ENCODE assay signal across 18 cellular contexts in genomic region chr3:27508421-27508820, GRCh38. TPM values are rescaled to one million over a fixed set of nuclear protein-coding genes. Genes with fewer than 3 reads are reported as not detected.
DNase-seq lines count a peak whose midpoint lies in the region; ATAC-seq and TF ChIP-seq lines count a peak whose summit lies in the region.
"Had no signal": no experiment of that assay in that cellular context is flagged by ENCODE, and none has a peak within 500 bp of the region (broad histone marks: within the 10 kb centered on the region; RNA-seq: fewer than 3 reads in every experiment).

No MANE protein-coding gene starts in this region.

- in situ Hi-C loops in GM13976 (cut with MboI; ENCODE audit: low sequenced_read_pairs, unreplicated experiment) = no loop called here

- H3K27me3 Mint-ChIP-seq in GM23338 (ENCODE audit: insufficient read depth, low read depth, poor library complexity) = peaks cover 2% of the 10 kb centered on the region
- H3K27me3 Mint-ChIP-seq in activated T-helper 1 cell treated with anti-CD3 and anti-CD28 coated beads, Interleukin-12 subunit alpha, Interleukin-12 subunit beta, Interleukin-2, Interleukin-4 antibody, amounts not matched to agents 30 ng/mL and 10 ng/mL and 1 ng/mL, durations not matched to agents 14 hours and 24 hours and 36 hours (ENCODE audit: insufficient read depth) = no peaks in the 10 kb centered on the region
- H3K27me3 Mint-ChIP-seq: B cell; CD4-positive, alpha-beta T cell; IgD-negative memory B cell had no signal

- no peak overlapping the region for H3K27ac ChIP-seq in GM23338 (ENCODE audit: low read depth)
- peak overlapping the region; percentile 46 for H3K27ac ChIP-seq in RWPE2 (ENCODE audit: poor library complexity, severe bottlenecking)

- H3K79me2 ChIP-seq in GM23338 (replicated peaks; ENCODE audit: insufficient read depth) = no peaks in the 10 kb centered on the region

- TF ChIP-seq CTCF in GM23338 (conservative IDR thresholded peaks at IDR 0.05; ENCODE audit: low read depth in 2 of 2) (no peak), RWPE2 (IDR thresholded peaks at IDR 0.05; ENCODE audit: poor library complexity, severe bottlenecking) (no peak), fibroblast of mammary gland (conservative IDR thresholded peaks at IDR 0.05; ENCODE audit: control insufficient read depth, insufficient read depth, low read depth, low read length) (no peak), GM13976 (IDR thresholded peaks at IDR 0.05; ENCODE audit: borderline replicate concordance, control extremely low read depth, extremely low read depth, insufficient read depth, missing control alignments) (no peak)

- H3K27ac Mint-ChIP-seq in GM23338 = no peak overlapping the region
- no peak overlapping the region for H3K27ac Mint-ChIP-seq in activated T-helper 1 cell treated with anti-CD3 and anti-CD28 coated beads, Interleukin-12 subunit alpha, Interleukin-12 subunit beta, Interleukin-2, Interleukin-4 antibody, amounts not matched to agents 30 ng/mL and 10 ng/mL and 1 ng/mL, durations not matched to agents 14 hours and 24 hours and 36 hours
- H3K27ac Mint-ChIP-seq: B cell; CD4-positive, alpha-beta T cell; HFFc6; IgD-negative memory B cell had no signal

- H3K9me3 ChIP-seq in RWPE2 (ENCODE audit: severe bottlenecking) = no peaks in the 10 kb centered on the region

- no peaks in the 10 kb centered on the region for H3F3A ChIP-seq in GM23338 (replicated peaks; ENCODE audit: low read depth)

- ATAC-seq in GM23338 (no peak), RWPE2 (ENCODE audit: low read depth) (no peak), GM21367 (IDR thresholded peaks at IDR 0.05; ENCODE audit: unreplicated experiment) (no peak)

- no peaks in the 10 kb centered on the region for H3K36me3 ChIP-seq in GM23338 (ENCODE audit: insufficient read depth)
- H3K36me3 ChIP-seq in RWPE2 (ENCODE audit: low read depth) = no peaks in the 10 kb centered on the region

- H3K4me1 ChIP-seq in GM23338 (ENCODE audit: insufficient read depth) (no peaks in the 10 kb centered on the region), RWPE2 (ENCODE audit: insufficient read depth, poor library complexity, severe bottlenecking) (peaks cover 16% of the 10 kb centered on the region)

- no peaks in the 10 kb centered on the region for H3K9me3 Mint-ChIP-seq in GM23338
- H3K9me3 Mint-ChIP-seq in activated T-helper 1 cell treated with anti-CD3 and anti-CD28 coated beads, Interleukin-12 subunit alpha, Interleukin-12 subunit beta, Interleukin-2, Interleukin-4 antibody, amounts not matched to agents 30 ng/mL and 10 ng/mL and 1 ng/mL, durations not matched to agents 14 hours and 24 hours and 36 hours = no peaks in the 10 kb centered on the region
- H3K9me3 Mint-ChIP-seq: CD4-positive, alpha-beta T cell; IgD-negative memory B cell had no signal

- H3K36me3 Mint-ChIP-seq in GM23338 (ENCODE audit: low read depth) = no peaks in the 10 kb centered on the region
- no peaks in the 10 kb centered on the region for H3K36me3 Mint-ChIP-seq in activated T-helper 1 cell treated with anti-CD3 and anti-CD28 coated beads, Interleukin-12 subunit alpha, Interleukin-12 subunit beta, Interleukin-2, Interleukin-4 antibody, amounts not matched to agents 30 ng/mL and 10 ng/mL and 1 ng/mL, durations not matched to agents 14 hours and 24 hours and 36 hours (ENCODE audit: low read depth)
- H3K36me3 Mint-ChIP-seq: IgD-negative memory B cell had no signal

- H3K4me1 Mint-ChIP-seq in GM23338 = peaks cover 10% of the 10 kb centered on the region
- H3K4me1 Mint-ChIP-seq in activated T-helper 1 cell treated with anti-CD3 and anti-CD28 coated beads, Interleukin-12 subunit alpha, Interleukin-12 subunit beta, Interleukin-2, Interleukin-4 antibody, amounts not matched to agents 30 ng/mL and 10 ng/mL and 1 ng/mL, durations not matched to agents 14 hours and 24 hours and 36 hours (ENCODE audit: low read depth) = no peaks in the 10 kb centered on the region
- H3K4me1 Mint-ChIP-seq: B cell had no signal

- no peak overlapping the region for H3K4me3 Mint-ChIP-seq in GM23338
- no peak overlapping the region for H3K4me3 Mint-ChIP-seq in activated T-helper 1 cell treated with anti-CD3 and anti-CD28 coated beads, Interleukin-12 subunit alpha, Interleukin-12 subunit beta, Interleukin-2, Interleukin-4 antibody, amounts not matched to agents 30 ng/mL and 10 ng/mL and 1 ng/mL, durations not matched to agents 14 hours and 24 hours and 36 hours
- H3K4me3 Mint-ChIP-seq: B cell; CD4-positive, alpha-beta T cell; H9; HFFc6; IgD-negative memory B cell had no signal

- H3K9me2 ChIP-seq in GM23338 (ENCODE audit: insufficient read depth) = no peaks in the 10 kb centered on the region; the same call in 1 of the 2 replicates

- DNase-seq in GM23338 (ENCODE audit: low spot score) (no peak), RWPE2 (ENCODE audit: low spot score) (no peak), fibroblast of mammary gland (ENCODE audit: low read depth) (peak; percentile 35), renal cortical epithelial cell (ENCODE audit: low read depth) (peak; percentile 73), GM13976 (ENCODE audit: low spot score) (no peak)
- no peak for DNase-seq in activated T-helper 1 cell treated with anti-CD3 and anti-CD28 coated beads, Interleukin-12 subunit alpha, Interleukin-12 subunit beta, Interleukin-2, Interleukin-4 antibody, amounts not matched to agents 30 ng/mL and 10 ng/mL and 1 ng/mL, durations not matched to agents 14 hours and 24 hours and 36 hours (ENCODE audit: low spot score)
- DNase-seq in activated CD4-positive, alpha-beta T cell treated with anti-CD3 and anti-CD28 coated beads for 48 hours = no peak
- DNase-seq: ACHN; C1 segment of cervical spinal cord; Calu3; CD4-positive, alpha-beta T cell; DMS 273 treated with DMSO at 0.1 percent for 48 hours; GOT3; H9; HFFc6 had no signal

- no peaks in the 10 kb centered on the region for H4K20me1 ChIP-seq in GM23338 (replicated peaks; ENCODE audit: insufficient read depth)

- no peak overlapping the region for H3K4me3 ChIP-seq in GM23338
- H3K4me3 ChIP-seq in RWPE2 (ENCODE audit: severe bottlenecking) = no peak overlapping the region
- H3K4me3 ChIP-seq in fibroblast of mammary gland (ENCODE audit: control insufficient read depth, low read depth, low read length) = no peak overlapping the region

- intact Hi-C loops in activated T-helper 1 cell treated with anti-CD3 and anti-CD28 coated beads, Interleukin-12 subunit alpha, Interleukin-12 subunit beta, Interleukin-2, Interleukin-4 antibody, amounts not matched to agents 30 ng/mL and 10 ng/mL and 1 ng/mL, durations not matched to agents 14 hours and 24 hours and 36 hours (cut with micrococcal nuclease) = no loop called here

- H3K4me2 ChIP-seq in GM23338 = no peak overlapping the region

- H3K27me3 ChIP-seq in GM23338 (ENCODE audit: insufficient read depth) = no peaks in the 10 kb centered on the region
- H3K27me3 ChIP-seq in RWPE2 (ENCODE audit: insufficient read depth, poor library complexity, severe bottlenecking) = no peaks in the 10 kb centered on the region

- H2AFZ ChIP-seq in GM23338 = 0 out of 2 replicates have a peak overlapping the region, but pooled peaks have one; percentile 28

TF ChIP-seq in GM23338, 12 proteins besides CTCF, POLR2A, EP300 and RAD21:
- no peak for TF ChIP-seq STAT1 (IDR thresholded peaks at IDR 0.05; ENCODE audit: unreplicated experiment)

RNA-seq across cellular contexts. Expression of gene SLC4A7, which starts 24.2 kb away (rescaled TPM):
- 101 and 110 TPM in 2 replicates for total RNA-seq in GM23338 (2014; rRNA removed; shearing (Covaris generic))
- polyA plus RNA-seq in GM23338 (2016; fragmentation: Nextera tagmentation; extraction: Ambion mirVana) = 43.4 and 44.4 TPM in 2 replicates
- 105 and 195 TPM in 2 replicates for total RNA-seq in renal cortical epithelial cell
- total RNA-seq in activated T-helper 1 cell treated with anti-CD3 and anti-CD28 coated beads, Interleukin-12 subunit alpha, Interleukin-12 subunit beta, Interleukin-2, Interleukin-4 antibody, amounts not matched to agents 30 ng/mL and 10 ng/mL and 1 ng/mL, durations not matched to agents 14 hours and 24 hours and 36 hours = 65.5 and 66.7 TPM in 2 replicates

Comparison
In these comparisons a context has a peak if more than half of its experiments do, and no peak if none do; other contexts are left out.
1. DNase-seq: peak in fibroblast of mammary gland (single experiment) and renal cortical epithelial cell (single experiment); none in GM23338 (single experiment), RWPE2 (single experiment), GM13976 (single experiment), activated T-helper 1 cell treated with anti-CD3 and anti-CD28 coated beads, Interleukin-12 subunit alpha, Interleukin-12 subunit beta, Interleukin-2, Interleukin-4 antibody, amounts not matched to agents 30 ng/mL and 10 ng/mL and 1 ng/mL, durations not matched to agents 14 hours and 24 hours and 36 hours (single experiment) and activated CD4-positive, alpha-beta T cell treated with anti-CD3 and anti-CD28 coated beads for 48 hours (single experiment).